1 cellular context compared by ENCODE assay signal in the genomic region with DNA sequence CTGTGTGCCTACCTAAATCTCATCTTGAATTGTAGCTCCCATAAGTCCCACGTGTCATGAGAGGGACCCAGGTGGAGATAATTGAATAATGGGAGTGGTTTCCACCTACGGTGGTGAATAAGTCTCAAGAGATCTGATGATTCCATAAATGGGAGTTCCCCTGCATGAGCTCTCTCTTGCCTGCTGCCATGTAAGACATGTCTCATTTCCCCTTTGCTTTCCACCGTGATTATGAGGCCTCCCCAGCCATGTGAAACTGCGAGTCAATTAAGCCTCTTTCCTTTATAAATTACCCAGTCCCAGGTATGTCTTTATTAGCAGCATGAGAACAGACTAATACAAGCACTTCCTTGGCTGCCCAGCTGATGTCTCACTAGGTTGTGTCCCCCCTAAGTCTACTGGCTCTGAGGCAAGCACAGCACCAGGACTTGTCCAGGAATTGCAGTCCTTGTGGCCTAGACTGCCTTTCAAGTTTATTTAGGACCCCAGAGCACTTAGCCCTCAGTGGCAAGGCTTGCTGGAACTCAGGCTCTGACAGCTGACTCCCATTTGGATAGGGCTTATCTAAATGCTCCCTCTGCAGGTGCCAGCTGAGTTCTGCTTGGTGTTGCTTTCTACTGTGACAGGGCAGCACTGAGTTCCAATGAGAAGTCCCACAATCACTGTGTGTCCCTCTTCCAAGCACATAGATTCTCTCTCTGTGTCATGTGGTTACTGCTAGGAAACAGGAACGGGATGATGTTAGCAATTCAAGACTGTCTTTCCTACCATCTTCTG.
TF ChIP-seq lines count a peak whose summit lies in the region.

No MANE protein-coding gene starts in this region.

TF ChIP-seq in HCT116, 20 proteins besides CTCF, POLR2A, EP300 and RAD21 (continued from another document):
- TF ChIP-seq, protein P1, sequence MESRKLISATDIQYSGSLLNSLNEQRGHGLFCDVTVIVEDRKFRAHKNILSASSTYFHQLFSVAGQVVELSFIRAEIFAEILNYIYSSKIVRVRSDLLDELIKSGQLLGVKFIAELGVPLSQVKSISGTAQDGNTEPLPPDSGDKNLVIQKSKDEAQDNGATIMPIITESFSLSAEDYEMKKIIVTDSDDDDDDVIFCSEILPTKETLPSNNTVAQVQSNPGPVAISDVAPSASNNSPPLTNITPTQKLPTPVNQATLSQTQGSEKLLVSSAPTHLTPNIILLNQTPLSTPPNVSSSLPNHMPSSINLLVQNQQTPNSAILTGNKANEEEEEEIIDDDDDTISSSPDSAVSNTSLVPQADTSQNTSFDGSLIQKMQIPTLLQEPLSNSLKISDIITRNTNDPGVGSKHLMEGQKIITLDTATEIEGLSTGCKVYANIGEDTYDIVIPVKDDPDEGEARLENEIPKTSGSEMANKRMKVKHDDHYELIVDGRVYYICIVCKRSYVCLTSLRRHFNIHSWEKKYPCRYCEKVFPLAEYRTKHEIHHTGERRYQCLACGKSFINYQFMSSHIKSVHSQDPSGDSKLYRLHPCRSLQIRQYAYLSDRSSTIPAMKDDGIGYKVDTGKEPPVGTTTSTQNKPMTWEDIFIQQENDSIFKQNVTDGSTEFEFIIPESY (IDR thresholded peaks at IDR 0.05; ENCODE audit: extremely low read depth, insufficient replicate concordance, low read length): no peak
- TF ChIP-seq SIN3A (IDR thresholded peaks at IDR 0.05; ENCODE audit: low read depth) (no peak), POLR2AphosphoS5 (IDR thresholded peaks at IDR 0.05; ENCODE audit: low read depth, low read length) (no peak), EZH2 (IDR thresholded peaks at IDR 0.05) (no peak), FOSL1 (IDR thresholded peaks at IDR 0.05; ENCODE audit: low read depth) (no peak), CEBPB (IDR thresholded peaks at IDR 0.05; ENCODE audit: low read depth) (no peak), EZH2phosphoT487 (IDR thresholded peaks at IDR 0.05; ENCODE audit: borderline replicate concordance) (no peak), JUND (IDR thresholded peaks at IDR 0.05) (no peak), ELF1 (IDR thresholded peaks at IDR 0.05; ENCODE audit: borderline replicate concordance, low read depth) (no peak), ZNF274 (IDR thresholded peaks at IDR 0.05; ENCODE audit: low read depth, low read length) (no peak), EGR1 (IDR thresholded peaks at IDR 0.05; ENCODE audit: low read depth) (no peak), SRF (IDR thresholded peaks at IDR 0.05; ENCODE audit: low read depth) (no peak), YY1 (IDR thresholded peaks at IDR 0.05; ENCODE audit: extremely low read depth, insufficient replicate concordance, low read depth, low read length) (no peak)
- TF ChIP-seq, protein P2, sequence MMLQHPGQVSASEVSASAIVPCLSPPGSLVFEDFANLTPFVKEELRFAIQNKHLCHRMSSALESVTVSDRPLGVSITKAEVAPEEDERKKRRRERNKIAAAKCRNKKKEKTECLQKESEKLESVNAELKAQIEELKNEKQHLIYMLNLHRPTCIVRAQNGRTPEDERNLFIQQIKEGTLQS (IDR thresholded peaks at IDR 0.05): no peak
